In genomic region chr21:34075099-34075425, GRCh38 we compare ENCODE assay signal across 9 cellular contexts. TPM values are rescaled to one million over a fixed set of nuclear protein-coding genes. Genes with fewer than 3 reads are reported as not detected.
DNase-seq lines count a peak whose midpoint lies in the region; ATAC-seq and TF ChIP-seq lines count a peak whose summit lies in the region.
"Had no signal": no experiment of that assay in that cellular context is flagged by ENCODE, and none has a peak within 500 bp of the region (broad histone marks: within the 10 kb centered on the region; RNA-seq: fewer than 3 reads in every experiment).

No MANE protein-coding gene starts in this region.

- H3K9me3 ChIP-seq in colonic mucosa = no peaks in the 10 kb centered on the region

- intact Hi-C loops in colonic mucosa (cut with DNase I) (loop anchor here (10.0 kb wide), 1 partner anchor 130 kb away; no protein-coding TSS in a partner anchor), natural killer cell (cut with micrococcal nuclease) (loop anchor here (5.0 kb wide), 1 partner anchor 122 kb away; no protein-coding TSS in a partner anchor)

- peaks cover 10% of the 10 kb centered on the region for H3K36me3 Mint-ChIP-seq in IgD-negative memory B cell
- H3K36me3 Mint-ChIP-seq in natural killer cell = no peaks in the 10 kb centered on the region

- no peak for DNase-seq in AG10803 (ENCODE audit: low read depth)
- DNase-seq in colonic mucosa = no peak
- DNase-seq in natural killer cell = no peak
- no peak for DNase-seq in NCI-H1105 treated with DMSO at 0.1 percent for 48 hours (lab: John Stamatoyannopoulos, UW)
- DNase-seq in H7 = no peak
- DNase-seq in NCI-H2196 treated with DMSO at 0.1 percent for 48 hours (lab: John Stamatoyannopoulos, UW; ENCODE audit: unreplicated experiment) = no peak

- no peaks in the 10 kb centered on the region for H3K27me3 Mint-ChIP-seq in IgD-negative memory B cell
- no peaks in the 10 kb centered on the region for H3K27me3 Mint-ChIP-seq in natural killer cell (ENCODE audit: low read depth in 2 of 2)

- H3K4me3 Mint-ChIP-seq in IgD-negative memory B cell (peak overlapping the region; percentile 91 to 98 (median 96)), natural killer cell (peak overlapping the region; percentile 95)

- no peak for TF ChIP-seq CTCF in AG10803 (conservative IDR thresholded peaks at IDR 0.05; ENCODE audit: low read length)
- no peak for TF ChIP-seq CTCF in colonic mucosa (IDR thresholded peaks at IDR 0.05)
- no peak for TF ChIP-seq CTCF in natural killer cell (IDR thresholded peaks at IDR 0.05)

- H3K4me1 Mint-ChIP-seq in IgD-negative memory B cell = peaks cover 54 to 56% (median 54%) of the 10 kb centered on the region in 3 donors
- H3K4me1 Mint-ChIP-seq in natural killer cell = peaks cover 69 to 72% of the 10 kb centered on the region in 2 donors

- no peaks in the 10 kb centered on the region for H3K9me3 Mint-ChIP-seq in IgD-negative memory B cell
- H3K9me3 Mint-ChIP-seq in natural killer cell = no peaks in the 10 kb centered on the region

- H3K4me3 ChIP-seq in AG10803 (ENCODE audit: low read length) = peak overlapping the region; percentile 71
- peak overlapping the region; percentile 59 for H3K4me3 ChIP-seq in colonic mucosa
- no peak overlapping the region for H3K4me3 ChIP-seq in H7 (ENCODE audit: insufficient read depth, low read depth, low read length)

- H3K36me3 ChIP-seq in colonic mucosa = no peaks in the 10 kb centered on the region
- H3K36me3 ChIP-seq in H7 (replicated peaks; ENCODE audit: control insufficient read depth, insufficient read depth, low read length) = peaks cover 2% of the 10 kb centered on the region; the same call in 1 of the 2 replicates

- H3K27ac Mint-ChIP-seq in IgD-negative memory B cell (peak overlapping the region in 1 of 3 donors; percentile 91), natural killer cell (peak overlapping the region; percentile 86 to 89)

- H3K9ac ChIP-seq in colonic mucosa (ENCODE audit: low read depth in 2 of 2, low read length in 2 of 2) = peak overlapping the region; percentile 33 to 94

- peaks cover 9% of the 10 kb centered on the region for H3K4me1 ChIP-seq in colonic mucosa

- ATAC-seq in natural killer cell = no peak
- ATAC-seq in GM18868 (IDR thresholded peaks at IDR 0.05; ENCODE audit: unreplicated experiment) = no peak
- ATAC-seq: esophagus mucosa had no signal

- no peaks in the 10 kb centered on the region for H3K27me3 ChIP-seq in colonic mucosa
- peaks cover 5% of the 10 kb centered on the region for H3K27me3 ChIP-seq in H7 (ENCODE audit: control insufficient read depth, insufficient read depth, low read length)

- H3K27ac ChIP-seq in colonic mucosa = peak overlapping the region; percentile 56

RNA-seq across cellular contexts. Expression of gene MRPS6, which starts 1.7 kb away (rescaled TPM):
- polyA plus RNA-seq in IgD-negative memory B cell = 162 TPM
- total RNA-seq in colonic mucosa (10 to 100 TPM; 66.6 to 76.9 TPM), natural killer cell (10 to 100 TPM; 42.7 to 54.5 (median 44.3) TPM)
- total RNA-seq in H7 (2014; rRNA removed; shearing (Covaris generic)) = 37.2 and 39.9 TPM in 2 replicates

RNA-seq across cellular contexts. Expression of gene SLC5A3, which starts 1.7 kb away (rescaled TPM):
- 0.93 TPM for polyA plus RNA-seq in IgD-negative memory B cell
- total RNA-seq in colonic mucosa = 10 to 100 TPM; 20.1 to 28.6 TPM
- total RNA-seq in natural killer cell = 10 to 100 TPM; 14.5 to 25.1 (median 17.9) TPM
- total RNA-seq in H7 (2014; rRNA removed; shearing (Covaris generic)) = 7.2 and 10.6 TPM in 2 replicates
